In the genomic region with DNA sequence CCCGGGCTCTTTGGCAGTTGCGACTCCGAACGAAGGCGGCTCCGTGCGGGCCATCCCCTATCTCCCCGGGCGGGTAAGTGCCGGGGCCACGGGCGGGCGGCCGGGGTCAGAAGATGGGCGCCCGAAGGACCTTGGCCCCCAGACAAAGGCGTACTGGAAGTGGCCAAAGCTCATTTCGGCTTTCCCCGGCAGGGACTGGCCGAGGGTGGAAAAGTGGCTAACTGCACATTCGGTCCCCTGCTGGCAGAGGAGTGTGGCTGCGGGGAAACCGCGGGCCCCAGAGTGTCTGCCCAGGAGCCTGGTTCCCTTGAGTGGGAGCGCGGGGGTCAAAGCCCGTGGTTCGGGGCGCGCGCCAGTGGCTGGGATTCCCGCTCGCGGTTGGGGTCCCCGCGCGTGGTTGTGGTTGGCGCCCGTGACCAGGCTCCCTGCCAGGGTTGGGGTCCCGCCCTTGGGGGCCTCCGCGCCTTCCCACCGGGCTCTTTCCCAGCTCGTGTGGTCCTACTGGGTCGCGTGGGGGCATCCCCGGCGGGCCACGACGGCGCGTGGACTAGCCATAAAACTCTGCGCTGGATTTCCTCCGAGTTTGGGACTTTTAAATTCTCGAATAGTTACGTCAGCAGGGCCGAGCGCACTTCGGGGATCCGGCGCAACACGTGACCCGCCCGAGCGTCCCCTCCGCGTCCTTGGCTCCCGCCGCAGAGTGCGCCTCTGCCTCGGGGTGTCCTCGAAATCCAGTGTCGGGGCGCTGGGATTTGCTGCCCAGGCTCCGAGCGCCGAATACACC, we compare ENCODE assay signal across 8 cellular contexts.
DNase-seq lines count a peak whose midpoint lies in the region; TF ChIP-seq lines count a peak whose summit lies in the region.

No MANE protein-coding gene starts in this region.

- H3K36me3 ChIP-seq in esophagus squamous epithelium = peaks cover 0 to 17% (median 0%) of the 10 kb centered on the region in 3 donors
- no peaks in the 10 kb centered on the region for H3K36me3 ChIP-seq in muscle layer of duodenum (ENCODE audit: control insufficient read depth in 1 of 2, insufficient read depth in 2 of 2, low read length in 2 of 2)

- TF ChIP-seq POLR2A in esophagus squamous epithelium (IDR thresholded peaks at IDR 0.05) = peak in 3 of 4 donors; percentile 39 to 86 (median 81)

- H3K27me3 ChIP-seq in esophagus squamous epithelium (peaks cover 0 to 16% (median 0%) of the 10 kb centered on the region in 4 donors), muscle layer of duodenum (ENCODE audit: low read depth, low read length) (no peaks in the 10 kb centered on the region)

- peaks cover 0 to 17% (median 9%) of the 10 kb centered on the region in 3 donors for H3K27me3 Mint-ChIP-seq in immature natural killer cell (ENCODE audit: low read depth in 3 of 3)

- no peak overlapping the region for H3K27ac Mint-ChIP-seq in immature natural killer cell

- no peaks in the 10 kb centered on the region for H3K4me1 Mint-ChIP-seq in immature natural killer cell

- H3K4me3 ChIP-seq in esophagus squamous epithelium (peak overlapping the region; percentile 67 to 81 (median 78)), muscle layer of duodenum (ENCODE audit: low read depth in 1 of 2, low read length in 2 of 2) (peak overlapping the region; percentile 67 to 69)

- in situ Hi-C loops in SK-MEL-5 (cut with HindIII; ENCODE audit: low pct_unique_long_range_greater_than_20kb, low sequenced_read_pairs) = no loop called here

- peaks cover 22 to 58% (median 29%) of the 10 kb centered on the region in 3 donors for H3K4me1 ChIP-seq in esophagus squamous epithelium
- peaks cover 11 to 23% of the 10 kb centered on the region in 2 donors for H3K4me1 ChIP-seq in muscle layer of duodenum (ENCODE audit: control insufficient read depth in 1 of 2, insufficient read depth in 2 of 2, low read length in 2 of 2)

- peak in 3 of 6 experiments; percentile 45 to 73 (median 68) for TF ChIP-seq CTCF in esophagus squamous epithelium (IDR thresholded peaks at IDR 0.05)

- H3K9me3 Mint-ChIP-seq in immature natural killer cell = no peaks in the 10 kb centered on the region

- 10 to 13% methylated on average over 2 to 3 of the region's 77 CpGs for WGBS in esophagus squamous epithelium, 2 donors

- H3K9me3 ChIP-seq in esophagus squamous epithelium (no peaks in the 10 kb centered on the region), muscle layer of duodenum (ENCODE audit: control insufficient read depth in 1 of 2, low read length in 2 of 2) (no peaks in the 10 kb centered on the region)

- H3K27ac ChIP-seq in esophagus squamous epithelium (peak overlapping the region; percentile 95 to 98 (median 97)), muscle layer of duodenum (ENCODE audit: low read length) (peak overlapping the region; percentile 91)

- H3K36me3 Mint-ChIP-seq in immature natural killer cell = no peaks in the 10 kb centered on the region

- no peak overlapping the region for H3K4me3 Mint-ChIP-seq in immature natural killer cell

- DNase-seq in DMS153 (lab: John Stamatoyannopoulos, UW) (peak; percentile 22), HCEC 1CT (peak; percentile 72), SK-MEL-5 (ENCODE audit: low read depth, low spot score) (peak; percentile 65), esophagus squamous epithelium (lab: John Stamatoyannopoulos, UW) (no peak), middle frontal gyrus (ENCODE audit: extremely low spot score, low spot score) (no peak), immature natural killer cell (no peak)
- DNase-seq in central memory CD4-positive, alpha-beta T cell = no peak

- intact Hi-C loops in esophagus squamous epithelium (cut with DNase I) = loop anchor here (10.0 kb wide), 1 partner anchor 59 kb away; no protein-coding TSS in a partner anchor

Comparison
In these comparisons a context has a peak if more than half of its experiments do, and no peak if none do; other contexts are left out.
1. DNase-seq: peak in DMS153 (single experiment), HCEC 1CT (single experiment) and SK-MEL-5 (single experiment); none in esophagus squamous epithelium (single experiment), middle frontal gyrus (single experiment), immature natural killer cell (0 of 3) and central memory CD4-positive, alpha-beta T cell (single experiment).